Comparison of ENCODE assay signal across 9 cellular contexts in genomic region chr20:35791823-35792222, GRCh38.
DNase-seq lines count a peak whose midpoint lies in the region; TF ChIP-seq lines count a peak whose summit lies in the region.
"Had no signal": no experiment of that assay in that cellular context is flagged by ENCODE, and none has a peak within 500 bp of the region (broad histone marks: within the 10 kb centered on the region; RNA-seq: fewer than 3 reads in every experiment).

No MANE protein-coding gene starts in this region.

- TF ChIP-seq CTCF in cardiac fibroblast (IDR thresholded peaks at IDR 0.05; ENCODE audit: low read depth, low read length) = no peak
- TF ChIP-seq CTCF in neutrophil (IDR thresholded peaks at IDR 0.05) = no peak

- H3K27ac ChIP-seq in neutrophil = peak overlapping the region; percentile 83

- H3K4me3 ChIP-seq in cardiac fibroblast (replicated peaks in 1 of 2; ENCODE audit: low read depth in 2 of 2, low read length in 2 of 2) (no peak overlapping the region), neutrophil (ENCODE audit: low read depth in 1 of 2, low read length in 1 of 2) (no peak overlapping the region)

- DNase-seq in CD1c-positive myeloid dendritic cell (ENCODE audit: extremely low spot score) (peak; percentile 79), MV-4-11 (lab: John Stamatoyannopoulos, UW) (peak; percentile 71), cardiac fibroblast (ENCODE audit: low read depth in 2 of 2) (peak; percentile 67 to 70), UCSD-AML1 (lab: John Stamatoyannopoulos, UW; ENCODE audit: unreplicated experiment) (no peak), NCI-H526 (lab: John Stamatoyannopoulos, UW) (no peak), cortex of kidney (lab: John Stamatoyannopoulos, UW) (no peak), HPDE6-E6E7 (ENCODE audit: extremely low spot score) (no peak)
- DNase-seq: MM.1S had no signal

- peaks cover 29 to 36% of the 10 kb centered on the region in 2 experiments for H3K4me1 ChIP-seq in neutrophil (ENCODE audit: control insufficient read depth in 1 of 2, insufficient read depth in 1 of 2, low read depth in 1 of 2, low read length in 1 of 2)

- no peaks in the 10 kb centered on the region for H3K36me3 ChIP-seq in neutrophil

- H3K27me3 ChIP-seq in neutrophil = no peaks in the 10 kb centered on the region

- H3K9me3 ChIP-seq in neutrophil = no peaks in the 10 kb centered on the region

Comparison
In these comparisons a context has a peak if more than half of its experiments do, and no peak if none do; other contexts are left out.
1. DNase-seq: peak in CD1c-positive myeloid dendritic cell (single experiment), MV-4-11 (single experiment) and cardiac fibroblast (2 of 2); none in UCSD-AML1 (single experiment), NCI-H526 (0 of 2), cortex of kidney (single experiment) and HPDE6-E6E7 (single experiment).